In genomic region chr1:158716335-158716734, GRCh38 we compare ENCODE assay signal across 1 cellular context.
TF ChIP-seq lines count a peak whose summit lies in the region.

No MANE protein-coding gene starts in this region.

TF ChIP-seq in GM12878, 131 proteins besides CTCF, POLR2A, EP300 and RAD21 (continues in another document):
- TF ChIP-seq BCL11A (IDR thresholded peaks at IDR 0.05; ENCODE audit: low read depth, low read length): peak; percentile 22; the same call in 1 of the 2 replicates
- no peak for TF ChIP-seq ZNF207 (IDR thresholded peaks at IDR 0.05; ENCODE audit: borderline replicate concordance)
- TF ChIP-seq STAT1 (conservative IDR thresholded peaks at IDR 0.05): no peak
- TF ChIP-seq ZNF592 (IDR thresholded peaks at IDR 0.05): no peak
- TF ChIP-seq BCLAF1 (IDR thresholded peaks at IDR 0.05): no peak
- no peak for TF ChIP-seq HCFC1 (IDR thresholded peaks at IDR 0.05; ENCODE audit: low read length)
- TF ChIP-seq ETV6 (conservative IDR thresholded peaks at IDR 0.05 in 1 of 2, IDR thresholded peaks at IDR 0.05 in 1 of 2; ENCODE audit: borderline replicate concordance in 1 of 2, low read depth in 1 of 2): no peak
- no peak for TF ChIP-seq EZH2 (IDR thresholded peaks at IDR 0.05; ENCODE audit: borderline replicate concordance, control insufficient read depth, low read depth, low read length)
- TF ChIP-seq CBFB (IDR thresholded peaks at IDR 0.05; ENCODE audit: low read depth): no peak
- TF ChIP-seq JUNB (IDR thresholded peaks at IDR 0.05): peak; percentile 90
- TF ChIP-seq USF2 (IDR thresholded peaks at IDR 0.05; ENCODE audit: borderline replicate concordance, low read depth, low read length): no peak
- TF ChIP-seq STAT3 (IDR thresholded peaks at IDR 0.05; ENCODE audit: low read depth, low read length): no peak
- TF ChIP-seq RFX5 (IDR thresholded peaks at IDR 0.05; ENCODE audit: low read depth, low read length): no peak
- TF ChIP-seq SMARCA5 (IDR thresholded peaks at IDR 0.05): no peak
- no peak for TF ChIP-seq CUX1 (IDR thresholded peaks at IDR 0.05; ENCODE audit: insufficient replicate concordance, low read depth, low read length)
- TF ChIP-seq ESRRA (IDR thresholded peaks at IDR 0.05; ENCODE audit: low read length): no peak
- TF ChIP-seq RCOR1 (conservative IDR thresholded peaks at IDR 0.05; ENCODE audit: low read depth, low read length): no peak
- TF ChIP-seq BACH1 (IDR thresholded peaks at IDR 0.05; ENCODE audit: borderline replicate concordance): no peak
- TF ChIP-seq SMC3 (IDR thresholded peaks at IDR 0.05; ENCODE audit: borderline replicate concordance, low read length): no peak
- TF ChIP-seq TARDBP (IDR thresholded peaks at IDR 0.05; ENCODE audit: borderline replicate concordance): no peak
- TF ChIP-seq NR2C2 (IDR thresholded peaks at IDR 0.05; ENCODE audit: borderline replicate concordance, control insufficient read depth, insufficient read length, low read depth): no peak
- no peak for TF ChIP-seq TCF12 (IDR thresholded peaks at IDR 0.05; ENCODE audit: low read depth, low read length)
- TF ChIP-seq TCF7 (IDR thresholded peaks at IDR 0.05; ENCODE audit: borderline replicate concordance): 0 out of 2 replicates have a peak, but pooled peaks have one; percentile 24
- TF ChIP-seq NFXL1 (IDR thresholded peaks at IDR 0.05; ENCODE audit: borderline replicate concordance): no peak
- TF ChIP-seq RAD51 (IDR thresholded peaks at IDR 0.05): no peak
- no peak for TF ChIP-seq SKIL (IDR thresholded peaks at IDR 0.05; ENCODE audit: low read depth, poor library complexity, severe bottlenecking)
- no peak for TF ChIP-seq CREB1 (IDR thresholded peaks at IDR 0.05; ENCODE audit: low read depth)
- TF ChIP-seq SUZ12 (IDR thresholded peaks at IDR 0.05; ENCODE audit: unreplicated experiment): no peak
- TF ChIP-seq NFIC (IDR thresholded peaks at IDR 0.05; ENCODE audit: low read depth, low read length): peak; percentile 84
- TF ChIP-seq EED (IDR thresholded peaks at IDR 0.05; ENCODE audit: low read depth): no peak
- TF ChIP-seq RUNX3 (IDR thresholded peaks at IDR 0.05; ENCODE audit: low read length): peak; percentile 86
- no peak for TF ChIP-seq CBX3 (IDR thresholded peaks at IDR 0.05; ENCODE audit: borderline replicate concordance, low read depth)
- no peak for TF ChIP-seq MAX (IDR thresholded peaks at IDR 0.05; ENCODE audit: low read depth, low read length)
- TF ChIP-seq IRF3 (IDR thresholded peaks at IDR 0.05): no peak
- no peak for TF ChIP-seq HSF1 (IDR thresholded peaks at IDR 0.05; ENCODE audit: low read depth, low read length)
- no peak for TF ChIP-seq SIN3A (IDR thresholded peaks at IDR 0.05; ENCODE audit: low read depth, low read length)
- TF ChIP-seq RELB (IDR thresholded peaks at IDR 0.05; ENCODE audit: low read depth): 0 out of 2 replicates have a peak, but pooled peaks have one; percentile 33
- no peak for TF ChIP-seq ZBED1 (IDR thresholded peaks at IDR 0.05; ENCODE audit: borderline replicate concordance)
- TF ChIP-seq USF1 (IDR thresholded peaks at IDR 0.05; ENCODE audit: borderline replicate concordance, extremely low read length, insufficient read depth, low read depth, low read length): no peak
- no peak for TF ChIP-seq CHD4 (IDR thresholded peaks at IDR 0.05)
- TF ChIP-seq MTA2 (IDR thresholded peaks at IDR 0.05; ENCODE audit: low read depth): peak; percentile 61
- no peak for TF ChIP-seq KAT2A (conservative IDR thresholded peaks at IDR 0.05; ENCODE audit: control insufficient read depth, low read depth, low read length)
